Comparison of ENCODE assay signal across 18 cellular contexts in genomic region chr4:182764137-182764536, GRCh38.
"Had no signal": no experiment of that assay in that cellular context is flagged by ENCODE, and none has a peak within 500 bp of the region (broad histone marks: within the 10 kb centered on the region; RNA-seq: fewer than 3 reads in every experiment).

No MANE protein-coding gene starts in this region.

- H3K9me3 Mint-ChIP-seq: activated naive CD4-positive, alpha-beta T cell treated with anti-CD3 and anti-CD28 coated beads, Interleukin-2, amount 50 U/mL, for 72 hours; activated T-cell treated with anti-CD3 and anti-CD28 coated beads, Interleukin-2, amount 50 U/mL, for 24 hours; memory B cell had no signal

- H3K27ac Mint-ChIP-seq: activated CD8-positive, alpha-beta memory T cell treated with anti-CD3 and anti-CD28 coated beads, Interleukin-2, amount 10 ng/mL, durations not matched to agents 7 days and 5 days; activated naive CD4-positive, alpha-beta T cell treated with anti-CD3 and anti-CD28 coated beads, Interleukin-2, amount 50 U/mL, for 72 hours; activated T-cell treated with anti-CD3 and anti-CD28 coated beads, Interleukin-2, amount 50 U/mL, for 24 hours; memory B cell; nephron progenitor cell; T-helper 17 cell had no signal

- H3K27me3 Mint-ChIP-seq: activated CD8-positive, alpha-beta memory T cell treated with anti-CD3 and anti-CD28 coated beads, Interleukin-2, amount 10 ng/mL, durations not matched to agents 7 days and 5 days had no signal

- DNase-seq: activated CD4-positive, alpha-beta T cell treated with anti-CD3 and anti-CD28 coated beads, Interleukin-2, amount 50 U/mL, for 48 hours; activated CD8-positive, alpha-beta memory T cell treated with anti-CD3 and anti-CD28 coated beads, Interleukin-2, amount 10 ng/mL, durations not matched to agents 7 days and 5 days; activated effector memory CD4-positive, alpha-beta T cell treated with Interleukin-2 at 50 U/mL for 16 hours; activated T-cell treated with anti-CD3 and anti-CD28 coated beads, Interleukin-2, amount 50 U/mL, for 24 hours; amygdala; heart left ventricle; islet precursor cell; left lung; nephron progenitor cell; ovary; stimulated activated CD4-positive, alpha-beta T cell treated with anti-CD3 and anti-CD28 coated beads, Interleukin-4, amount 100 ng/mL, for 1 hour; stimulated activated CD8-positive, alpha-beta memory T cell treated with anti-CD3 and anti-CD28 coated beads, Interleukin-4, amount 100 ng/mL, for 48 hours; stimulated activated naive CD8-positive, alpha-beta T cell treated with anti-CD3 and anti-CD28 coated beads, Interleukin-15, Interleukin-2, amounts not matched to agents 100 U/mL and 50 U/mL, for 24 hours; T-helper 17 cell; upper lobe of right lung had no signal

- ATAC-seq: activated CD4-positive, CD25-positive, alpha-beta regulatory T cell treated with anti-CD3 and anti-CD28 coated beads, Interleukin-2, amount 50 U/mL, for 24 hours; activated CD8-positive, alpha-beta memory T cell treated with anti-CD3 and anti-CD28 coated beads, Interleukin-2, amount 10 ng/mL, durations not matched to agents 7 days and 5 days; activated naive CD4-positive, alpha-beta T cell treated with anti-CD3 and anti-CD28 coated beads, Interleukin-2, amount 50 U/mL, for 72 hours; heart left ventricle; left lung; stimulated activated naive CD8-positive, alpha-beta T cell treated with anti-CD3 and anti-CD28 coated beads, Interleukin-15, Interleukin-2, amounts not matched to agents 100 U/mL and 50 U/mL, for 24 hours; T-helper 17 cell; upper lobe of right lung had no signal

- H3K4me3 Mint-ChIP-seq: activated CD8-positive, alpha-beta memory T cell treated with anti-CD3 and anti-CD28 coated beads, Interleukin-2, amount 10 ng/mL, durations not matched to agents 7 days and 5 days; activated T-cell treated with anti-CD3 and anti-CD28 coated beads, Interleukin-2, amount 50 U/mL, for 24 hours; memory B cell; nephron progenitor cell; T-helper 17 cell had no signal

- H3K36me3 ChIP-seq: heart left ventricle, left lung, ovary, upper lobe of right lung had no signal

- H3K36me3 Mint-ChIP-seq: activated CD8-positive, alpha-beta memory T cell treated with anti-CD3 and anti-CD28 coated beads, Interleukin-2, amount 10 ng/mL, durations not matched to agents 7 days and 5 days; activated naive CD4-positive, alpha-beta T cell treated with anti-CD3 and anti-CD28 coated beads, Interleukin-2, amount 50 U/mL, for 72 hours; memory B cell had no signal

- H3K27me3 ChIP-seq: heart left ventricle, ovary, upper lobe of right lung had no signal

- H3K27ac ChIP-seq: heart left ventricle, left lung, ovary, upper lobe of right lung had no signal

- H3K4me1 Mint-ChIP-seq: activated CD8-positive, alpha-beta memory T cell treated with anti-CD3 and anti-CD28 coated beads, Interleukin-2, amount 10 ng/mL, durations not matched to agents 7 days and 5 days; memory B cell; T-helper 17 cell had no signal

- H3K4me3 ChIP-seq: heart left ventricle, left lung, ovary, upper lobe of right lung had no signal

- H3K4me1 ChIP-seq: heart left ventricle, left lung, upper lobe of right lung had no signal

- H3K9me3 ChIP-seq: heart left ventricle, left lung, ovary, upper lobe of right lung had no signal
